ENCODE assay signal across 1 cellular context in the genomic region with DNA sequence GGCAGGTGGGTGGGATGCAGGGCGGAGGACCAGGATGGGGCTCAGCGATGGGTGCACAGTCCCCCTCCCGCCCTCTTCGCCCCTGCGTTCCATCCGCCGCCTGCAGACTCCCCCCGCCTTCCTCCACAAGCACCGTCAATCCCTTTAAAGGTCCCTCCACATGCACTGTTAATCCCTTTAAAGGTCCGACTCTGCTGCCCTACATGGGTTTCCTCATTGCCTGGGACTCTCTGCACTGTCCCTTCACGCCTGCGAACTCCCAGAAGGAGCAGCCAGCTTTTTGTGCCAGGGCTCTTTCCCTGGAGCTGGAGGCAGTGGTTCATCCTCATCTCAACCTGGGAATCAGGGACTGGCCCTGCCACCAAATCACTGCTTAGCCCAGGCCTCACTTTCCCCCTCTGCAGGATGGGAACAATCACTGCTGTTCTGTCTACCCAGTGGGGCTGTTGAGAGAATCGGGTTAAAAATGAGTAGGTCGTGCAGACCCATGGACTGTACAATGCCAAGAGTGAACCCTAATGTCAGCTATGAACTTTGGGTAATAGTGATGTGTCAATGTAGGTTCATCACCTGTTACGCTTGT.
TF ChIP-seq lines count a peak whose summit lies in the region.

No MANE protein-coding gene starts in this region.

TF ChIP-seq in IMR-90, 13 proteins besides CTCF, POLR2A, EP300 and RAD21 (continued from another document):
- TF ChIP-seq, protein P1, sequence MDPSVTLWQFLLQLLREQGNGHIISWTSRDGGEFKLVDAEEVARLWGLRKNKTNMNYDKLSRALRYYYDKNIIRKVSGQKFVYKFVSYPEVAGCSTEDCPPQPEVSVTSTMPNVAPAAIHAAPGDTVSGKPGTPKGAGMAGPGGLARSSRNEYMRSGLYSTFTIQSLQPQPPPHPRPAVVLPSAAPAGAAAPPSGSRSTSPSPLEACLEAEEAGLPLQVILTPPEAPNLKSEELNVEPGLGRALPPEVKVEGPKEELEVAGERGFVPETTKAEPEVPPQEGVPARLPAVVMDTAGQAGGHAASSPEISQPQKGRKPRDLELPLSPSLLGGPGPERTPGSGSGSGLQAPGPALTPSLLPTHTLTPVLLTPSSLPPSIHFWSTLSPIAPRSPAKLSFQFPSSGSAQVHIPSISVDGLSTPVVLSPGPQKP (IDR thresholded peaks at IDR 0.05; ENCODE audit: borderline replicate concordance, low read depth, low read length): no peak
- TF ChIP-seq NFE2L2 (IDR thresholded peaks at IDR 0.05; ENCODE audit: low read depth, low read length): no peak
- no peak for TF ChIP-seq FOS (IDR thresholded peaks at IDR 0.05; ENCODE audit: low read depth, low read length)
- no peak for TF ChIP-seq MXI1 (IDR thresholded peaks at IDR 0.05; ENCODE audit: borderline replicate concordance, low read depth, low read length)
- TF ChIP-seq, protein P2, sequence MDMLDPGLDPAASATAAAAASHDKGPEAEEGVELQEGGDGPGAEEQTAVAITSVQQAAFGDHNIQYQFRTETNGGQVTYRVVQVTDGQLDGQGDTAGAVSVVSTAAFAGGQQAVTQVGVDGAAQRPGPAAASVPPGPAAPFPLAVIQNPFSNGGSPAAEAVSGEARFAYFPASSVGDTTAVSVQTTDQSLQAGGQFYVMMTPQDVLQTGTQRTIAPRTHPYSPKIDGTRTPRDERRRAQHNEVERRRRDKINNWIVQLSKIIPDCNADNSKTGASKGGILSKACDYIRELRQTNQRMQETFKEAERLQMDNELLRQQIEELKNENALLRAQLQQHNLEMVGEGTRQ (IDR thresholded peaks at IDR 0.05; ENCODE audit: low read depth, low read length): no peak
